In genomic region chr1:211654838-211655787, GRCh38 we compare ENCODE assay signal across 1 cellular context.
A peak's percentile ranks its signal among the peaks of the same experiment; 100 is the strongest.
TF ChIP-seq lines count a peak whose summit lies in the region.

No MANE protein-coding gene starts in this region.

TF ChIP-seq in K562, 482 proteins besides CTCF, POLR2A, EP300 and RAD21 (continued from another document):
- TF ChIP-seq HCFC1 (IDR thresholded peaks at IDR 0.05; ENCODE audit: low read depth, low read length) (0 out of 2 replicates have a peak, but pooled peaks have one; percentile 31), NFE2 (IDR thresholded peaks at IDR 0.05; ENCODE audit: low read depth) (no peak), STAG1 (CRISPR knock-in tag; IDR thresholded peaks at IDR 0.05; ENCODE audit: borderline replicate concordance) (peak; percentile 98), TAF7 (tag; IDR thresholded peaks at IDR 0.05) (no peak)
- TF ChIP-seq, protein P1, sequence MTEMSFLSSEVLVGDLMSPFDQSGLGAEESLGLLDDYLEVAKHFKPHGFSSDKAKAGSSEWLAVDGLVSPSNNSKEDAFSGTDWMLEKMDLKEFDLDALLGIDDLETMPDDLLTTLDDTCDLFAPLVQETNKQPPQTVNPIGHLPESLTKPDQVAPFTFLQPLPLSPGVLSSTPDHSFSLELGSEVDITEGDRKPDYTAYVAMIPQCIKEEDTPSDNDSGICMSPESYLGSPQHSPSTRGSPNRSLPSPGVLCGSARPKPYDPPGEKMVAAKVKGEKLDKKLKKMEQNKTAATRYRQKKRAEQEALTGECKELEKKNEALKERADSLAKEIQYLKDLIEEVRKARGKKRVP (CRISPR knock-in tag; IDR thresholded peaks at IDR 0.05): no peak
